Comparison of ENCODE assay signal across 23 cellular contexts in the genomic region with DNA sequence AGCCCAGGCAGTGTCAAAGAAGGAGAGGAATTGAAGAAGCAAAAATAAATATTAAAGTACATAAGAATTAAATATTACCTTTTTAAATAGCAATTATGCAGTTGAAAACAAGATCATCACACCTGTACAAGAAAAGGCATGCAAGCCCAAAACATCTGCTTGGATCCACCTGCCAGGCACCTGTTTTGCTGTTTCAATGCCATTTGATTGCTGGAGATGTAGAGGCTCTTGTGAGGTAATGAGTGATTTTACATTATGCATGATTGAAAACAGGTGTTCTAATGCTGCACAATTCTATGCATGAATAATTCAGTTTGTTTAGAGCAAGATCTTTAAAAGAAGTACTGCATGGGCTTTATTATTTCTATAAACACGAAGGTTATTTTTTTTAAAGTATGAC.
A peak's percentile ranks its signal among the peaks of the same experiment; 100 is the strongest.
DNase-seq lines count a peak whose midpoint lies in the region; ATAC-seq and TF ChIP-seq lines count a peak whose summit lies in the region.
"Had no signal": no experiment of that assay in that cellular context is flagged by ENCODE, and none has a peak within 500 bp of the region (broad histone marks: within the 10 kb centered on the region; RNA-seq: fewer than 3 reads in every experiment).

No MANE protein-coding gene starts in this region.

- H3K9ac ChIP-seq in Karpas-422 (ENCODE audit: low read length): no peak overlapping the region

- TF ChIP-seq POLR2A in gastrocnemius medialis (IDR thresholded peaks at IDR 0.05): no peak

- peaks cover 8% of the 10 kb centered on the region; the same call in 1 of the 2 replicates for H3K9me3 ChIP-seq in OCI-LY7 (ENCODE audit: low read length)
- H3K9me3 ChIP-seq in Karpas-422 (ENCODE audit: low read length): no peaks in the 10 kb centered on the region
- H3K9me3 ChIP-seq in gastrocnemius medialis: no peaks in the 10 kb centered on the region
- H3K9me3 ChIP-seq: ascending aorta, esophagus squamous epithelium had no signal

- H3K27ac ChIP-seq in OCI-LY7 (ENCODE audit: low read depth, low read length, poor library complexity, severe bottlenecking): peak overlapping the region; percentile 80
- no peak overlapping the region for H3K27ac ChIP-seq in Karpas-422 (ENCODE audit: low read length)
- H3K27ac ChIP-seq in gastrocnemius medialis: no peak overlapping the region
- H3K27ac ChIP-seq: ascending aorta, esophagus squamous epithelium had no signal

- no peak for ATAC-seq in GM21528 (IDR thresholded peaks at IDR 0.05; ENCODE audit: low FRiP score, unreplicated experiment)
- ATAC-seq in gastrocnemius medialis: no peak
- ATAC-seq: activated CD8-positive, alpha-beta T cell treated with anti-CD3 and anti-CD28 coated beads for 36 hours; HCT116; naive thymus-derived CD8-positive, alpha-beta T cell; T-cell had no signal

- CTCF ChIA-PET in OCI-LY7 (lab: Charles Lee; ENCODE audit: unreplicated experiment): no interaction called here

- H3K36me3 ChIP-seq in OCI-LY7 (ENCODE audit: insufficient read depth, low read length) (no peaks in the 10 kb centered on the region; the same call in 1 of the 2 replicates), Karpas-422 (ENCODE audit: insufficient read depth, low read length) (no peaks in the 10 kb centered on the region), gastrocnemius medialis (no peaks in the 10 kb centered on the region)
- H3K36me3 ChIP-seq: ascending aorta, esophagus squamous epithelium had no signal

- intact Hi-C loops in OCI-LY7 (cut with micrococcal nuclease; ENCODE audit: unreplicated experiment) (loop anchor here (1.0 to 10.0 kb wide), 3 partner anchors 192 to 532 kb away; no protein-coding TSS in a partner anchor), gastrocnemius medialis (cut with DNase I; ENCODE audit: low total_unique reads) (no loop called here)

- H3K27me3 ChIP-seq in Karpas-422 (ENCODE audit: low read length) (no peaks in the 10 kb centered on the region), gastrocnemius medialis (no peaks in the 10 kb centered on the region)
- H3K27me3 ChIP-seq: ascending aorta, esophagus squamous epithelium had no signal

- BruUV-seq in OCI-LY7 (replicated peaks; lab: Mats Ljungman, UMichigan): no TSS peak

- H3K9me2 ChIP-seq in OCI-LY7 (ENCODE audit: insufficient read depth, low read length) (no peaks in the 10 kb centered on the region), Karpas-422 (replicated peaks; ENCODE audit: insufficient read depth, low read length) (no peaks in the 10 kb centered on the region)

- POLR2A ChIA-PET in OCI-LY7 (lab: Charles Lee): interaction anchor here (0.6 to 1.2 kb wide), 8 partner anchors 10 to 205 kb away, joined by 3 to 11 read pairs (median 3); no protein-coding TSS in a partner anchor

- H3K4me2 ChIP-seq in OCI-LY7 (ENCODE audit: low read length): peak overlapping the region; percentile 60
- H3K4me2 ChIP-seq in Karpas-422 (ENCODE audit: low read depth, low read length, poor library complexity, severe bottlenecking): no peak overlapping the region

- TF ChIP-seq CTCF in OCI-LY7 (conservative IDR thresholded peaks at IDR 0.05; ENCODE audit: low read length): no peak
- no peak for TF ChIP-seq CTCF in gastrocnemius medialis (IDR thresholded peaks at IDR 0.05 in 4 of 5, conservative IDR thresholded peaks at IDR 0.05 in 1 of 5)

- in situ Hi-C loops in gastrocnemius medialis (cut with MboI; ENCODE audit: low sequenced_read_pairs in 4 of 4): no loop called here

- H4K20me1 ChIP-seq in OCI-LY7 (ENCODE audit: insufficient read depth, low read length) (no peaks in the 10 kb centered on the region), Karpas-422 (ENCODE audit: insufficient read depth, low read depth, low read length) (no peaks in the 10 kb centered on the region)

- H3K4me1 ChIP-seq in OCI-LY7 (ENCODE audit: insufficient read depth, low read length, poor library complexity, severe bottlenecking): peaks cover 36% of the 10 kb centered on the region
- H3K4me1 ChIP-seq in Karpas-422 (ENCODE audit: low read length): no peaks in the 10 kb centered on the region; the same call in 1 of the 2 replicates
- H3K4me1 ChIP-seq in gastrocnemius medialis: no peaks in the 10 kb centered on the region
- H3K4me1 ChIP-seq: ascending aorta, esophagus squamous epithelium had no signal

- H3K79me2 ChIP-seq in OCI-LY7 (ENCODE audit: insufficient read depth, low read depth, low read length) (no peaks in the 10 kb centered on the region), Karpas-422 (ENCODE audit: low read length) (no peaks in the 10 kb centered on the region)

- H3K4me3 ChIP-seq in OCI-LY7 (ENCODE audit: low read depth, low read length, poor library complexity, severe bottlenecking) (peak overlapping the region; percentile 32), Karpas-422 (ENCODE audit: low read length) (no peak overlapping the region), gastrocnemius medialis (no peak overlapping the region)
- H3K4me3 ChIP-seq: ascending aorta, esophagus squamous epithelium had no signal

- H2AFZ ChIP-seq in OCI-LY7 (ENCODE audit: low read length) (peak overlapping the region; percentile 56; the same call in 1 of the 2 replicates), Karpas-422 (ENCODE audit: low read length) (no peak overlapping the region)

- DNase-seq in DMS79 treated with DMSO at 0.1 percent for 48 hours (lab: John Stamatoyannopoulos, UW): peak; percentile 96
- peak; percentile 93 for DNase-seq in NCI-H1436 treated with DMSO at 0.1 percent for 48 hours (lab: John Stamatoyannopoulos, UW)
- peak; percentile 97 for DNase-seq in NCI-H2171 treated with DMSO at 0.1 percent for 48 hours (lab: John Stamatoyannopoulos, UW)
- DNase-seq in OCI-LY7 (ENCODE audit: low spot score): peak; percentile 80
- no peak for DNase-seq in Karpas-422
- no peak for DNase-seq in gastrocnemius medialis
- DNase-seq: activated CD4-positive, CD25-positive, alpha-beta regulatory T cell treated with anti-CD3 and anti-CD28 coated beads, Interleukin-2, amount 50 U/mL, for 72 hours; activated CD8-positive, alpha-beta T cell treated with anti-CD3 and anti-CD28 coated beads for 36 hours; activated naive CD8-positive, alpha-beta T cell treated with anti-CD3 and anti-CD28 coated beads for 36 hours; cortex of kidney; esophagus squamous epithelium; IMR-90; islet precursor cell; naive thymus-derived CD8-positive, alpha-beta T cell; NCI-H1694; NCI-H82; occipital lobe; SHP77 treated with DMSO at 0.1 percent for 48 hours; T-cell; trophoblast cell had no signal

Comparison
In these comparisons a context has a peak if more than half of its experiments do, and no peak if none do; other contexts are left out.
1. DNase-seq: peak in DMS79 treated with DMSO at 0.1 percent for 48 hours (single experiment), NCI-H1436 treated with DMSO at 0.1 percent for 48 hours (single experiment), NCI-H2171 treated with DMSO at 0.1 percent for 48 hours (single experiment) and OCI-LY7 (single experiment); none in Karpas-422 (single experiment) and gastrocnemius medialis (0 of 2).